ENCODE assay signal across 18 cellular contexts in the genomic region with DNA sequence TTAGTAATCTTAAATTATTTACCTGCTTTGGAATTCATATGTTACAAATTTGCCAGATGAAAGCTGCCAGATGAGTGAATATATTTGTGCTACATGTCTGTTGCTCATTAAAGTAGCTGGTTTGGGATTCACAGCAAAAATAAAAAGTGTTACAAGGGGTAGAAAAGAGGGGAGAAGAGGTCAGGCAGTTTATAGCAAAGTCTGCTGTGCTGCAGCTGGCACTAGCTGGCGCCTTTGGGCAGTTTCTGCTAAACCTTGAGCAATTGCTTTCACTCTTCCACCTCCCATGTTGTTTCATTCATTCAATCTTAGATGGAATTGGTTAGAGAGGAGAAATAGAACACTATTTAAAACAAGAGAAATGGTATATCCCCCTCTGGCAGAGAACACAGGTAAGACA.
"Had no signal": no experiment of that assay in that cellular context is flagged by ENCODE, and none has a peak within 500 bp of the region (broad histone marks: within the 10 kb centered on the region; RNA-seq: fewer than 3 reads in every experiment).

No MANE protein-coding gene starts in this region.

- H3K4me3 ChIP-seq: left ventricle myocardium inferior, prostate gland, tibial artery had no signal

- H3K27me3 Mint-ChIP-seq: brain; stimulated activated naive CD8-positive, alpha-beta T cell treated with anti-CD3 and anti-CD28 coated beads, Interleukin-15, Interleukin-2, amounts not matched to agents 100 ng/mL and 50 ng/mL, for 24 hours had no signal

- H3K36me3 ChIP-seq: left ventricle myocardium inferior, prostate gland, tibial artery had no signal

- H3K4me3 Mint-ChIP-seq: activated CD8-positive, alpha-beta T cell treated with anti-CD3 and anti-CD28 coated beads, Interleukin-2, amount 10 ng/mL, durations not matched to agents 7 days and 5 days; brain; natural killer cell; stimulated activated naive CD8-positive, alpha-beta T cell treated with anti-CD3 and anti-CD28 coated beads, Interleukin-15, Interleukin-2, amounts not matched to agents 100 ng/mL and 50 ng/mL, for 24 hours had no signal

- H3K27me3 ChIP-seq: tibial artery had no signal

- H3K36me3 Mint-ChIP-seq: natural killer cell had no signal

- H3K27ac Mint-ChIP-seq: activated CD8-positive, alpha-beta T cell treated with anti-CD3 and anti-CD28 coated beads, Interleukin-2, amount 10 ng/mL, durations not matched to agents 7 days and 5 days; activated naive CD4-positive, alpha-beta T cell treated with anti-CD3 and anti-CD28 coated beads, Interleukin-2, amount 50 U/mL, for 72 hours; natural killer cell; stimulated activated naive CD8-positive, alpha-beta T cell treated with anti-CD3 and anti-CD28 coated beads, Interleukin-15, Interleukin-2, amounts not matched to agents 100 ng/mL and 50 ng/mL, for 24 hours had no signal

- H3K9me3 ChIP-seq: left ventricle myocardium inferior, prostate gland, tibial artery had no signal

- H3K9me3 Mint-ChIP-seq: natural killer cell; stimulated activated naive CD8-positive, alpha-beta T cell treated with anti-CD3 and anti-CD28 coated beads, Interleukin-15, Interleukin-2, amounts not matched to agents 100 ng/mL and 50 ng/mL, for 24 hours had no signal

- H3K27ac ChIP-seq: left ventricle myocardium inferior, prostate gland, tibial artery had no signal

- ATAC-seq: activated CD8-positive, alpha-beta T cell treated with anti-CD3 and anti-CD28 coated beads, Interleukin-2, amount 10 ng/mL, durations not matched to agents 7 days and 5 days; activated naive CD4-positive, alpha-beta T cell treated with anti-CD3 and anti-CD28 coated beads, Interleukin-2, amount 50 U/mL, for 72 hours; esophagus mucosa; natural killer cell; right cardiac atrium had no signal

- DNase-seq: activated CD4-positive, alpha-beta T cell treated with anti-CD3 and anti-CD28 coated beads for 1 hour; activated CD4-positive, alpha-beta T cell treated with anti-CD3 and anti-CD28 coated beads, Interleukin-2, amount 50 U/mL, for 1 hour; activated CD8-positive, alpha-beta T cell treated with anti-CD3 and anti-CD28 coated beads, Interleukin-2, amount 10 ng/mL, durations not matched to agents 7 days and 5 days; aorta; effector CD8-positive, alpha-beta T cell; glutamatergic neuron; hippocampal formation; left ventricle myocardium inferior; natural killer cell; right cardiac atrium; substantia nigra; T-helper 2 cell; tibial artery had no signal

- H3K4me1 ChIP-seq: left ventricle myocardium inferior, prostate gland, tibial artery had no signal
